25 cellular contexts compared by ENCODE assay signal in the genomic region with DNA sequence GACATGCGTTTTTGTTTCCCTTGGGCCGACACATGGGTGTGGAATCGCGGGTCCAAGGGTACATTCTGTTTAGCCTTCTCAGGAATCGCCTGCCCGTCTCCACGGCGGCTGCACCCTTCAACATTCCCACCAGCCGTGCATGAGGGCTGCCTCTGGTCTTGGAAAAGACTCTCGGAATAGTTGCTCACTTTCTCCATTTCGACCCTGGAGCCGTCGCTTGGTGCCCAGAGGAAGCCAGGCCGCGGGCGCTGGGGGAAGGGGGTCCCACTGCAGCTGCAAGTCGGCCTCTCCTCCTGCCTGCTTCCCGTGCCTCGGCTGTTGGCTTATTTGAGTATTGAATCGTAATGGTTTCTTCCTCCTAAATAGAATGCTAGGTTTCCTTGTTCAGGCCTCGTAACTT.
"Had no signal": no experiment of that assay in that cellular context is flagged by ENCODE, and none has a peak within 500 bp of the region (broad histone marks: within the 10 kb centered on the region; RNA-seq: fewer than 3 reads in every experiment).

No MANE protein-coding gene starts in this region.

- H3K4me1 ChIP-seq: foreskin keratinocyte had no signal

- H3K4me3 ChIP-seq: dorsolateral prefrontal cortex, esophagus muscularis mucosa, gastroesophageal sphincter, heart right ventricle, left lung, ovary, smooth muscle cell, stomach, tibial artery, upper lobe of left lung had no signal

- H3K4me2 ChIP-seq: smooth muscle cell had no signal

- H3K27me3 ChIP-seq: dorsolateral prefrontal cortex, esophagus muscularis mucosa, foreskin keratinocyte, gastroesophageal sphincter, heart right ventricle, left lung, ovary, stomach, tibial artery, upper lobe of left lung had no signal

- H3K9me3 ChIP-seq: esophagus muscularis mucosa, gastroesophageal sphincter, heart right ventricle, left lung, ovary, stomach, tibial artery, upper lobe of left lung had no signal

- ATAC-seq: foreskin keratinocyte; gastroesophageal sphincter; heart right ventricle; left cardiac atrium; left lung; naive thymus-derived CD4-positive, alpha-beta T cell; sciatic nerve; stimulated activated effector memory CD8-positive, alpha-beta T cell treated with anti-CD3 and anti-CD28 coated beads, Interleukin-12 subunit alpha, Interleukin-12 subunit beta, amount 100 ng/mL, for 72 hours had no signal

- H3K36me3 ChIP-seq: ovary had no signal

- DNase-seq: dorsolateral prefrontal cortex; effector CD4-positive, alpha-beta T cell; endodermal cell; foreskin keratinocyte; heart right ventricle; hippocampal formation; left cardiac atrium; left lung; mesendoderm; midbrain; naive thymus-derived CD4-positive, alpha-beta T cell; nucleus accumbens; ovary; retina; stimulated activated CD4-positive, alpha-beta T cell treated with anti-CD3 and anti-CD28 coated beads, Interleukin-2, amount 100 ng/mL, for 24 hours; stimulated activated CD4-positive, alpha-beta T cell treated with anti-CD3 and anti-CD28 coated beads, Interleukin-4, amount 100 ng/mL, for 24 hours; stimulated activated naive CD4-positive, alpha-beta T cell treated with Interleukin-2 at 50 U/mL for 16 hours; stomach; tibial artery; upper lobe of left lung had no signal

- H3K27ac ChIP-seq: dorsolateral prefrontal cortex, esophagus muscularis mucosa, foreskin keratinocyte, gastroesophageal sphincter, heart right ventricle, left lung, ovary, stomach, tibial artery, upper lobe of left lung had no signal
